In the genomic region with DNA sequence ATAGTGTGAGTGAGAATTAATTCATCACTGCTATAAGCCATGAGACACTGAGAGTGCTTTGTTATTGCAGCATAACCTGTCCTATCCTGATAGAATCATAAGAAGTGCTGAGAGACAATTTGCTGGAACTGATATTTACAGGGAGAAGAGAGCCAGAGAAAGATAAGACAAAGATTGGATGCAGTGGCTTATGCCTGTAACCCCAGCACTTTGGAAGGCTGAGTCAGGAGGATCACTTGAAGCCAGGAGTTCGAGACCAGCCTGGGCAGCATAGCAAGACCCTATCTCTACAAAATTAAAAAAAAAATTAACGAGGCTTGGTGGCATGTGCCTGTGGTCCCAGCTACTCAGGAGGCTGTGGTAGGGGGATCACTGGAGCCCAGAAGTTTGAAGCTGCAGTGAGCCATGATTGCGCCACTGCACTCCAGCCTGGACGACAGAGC, we compare ENCODE assay signal across 1 cellular context.
A peak's percentile ranks its signal among the peaks of the same experiment; 100 is the strongest.
TF ChIP-seq lines count a peak whose summit lies in the region.

No MANE protein-coding gene starts in this region.

TF ChIP-seq in GM12878, 131 proteins besides CTCF, POLR2A, EP300 and RAD21:
- no peak for TF ChIP-seq JUND (IDR thresholded peaks at IDR 0.05; ENCODE audit: low read depth, low read length)
- TF ChIP-seq, protein P1, sequence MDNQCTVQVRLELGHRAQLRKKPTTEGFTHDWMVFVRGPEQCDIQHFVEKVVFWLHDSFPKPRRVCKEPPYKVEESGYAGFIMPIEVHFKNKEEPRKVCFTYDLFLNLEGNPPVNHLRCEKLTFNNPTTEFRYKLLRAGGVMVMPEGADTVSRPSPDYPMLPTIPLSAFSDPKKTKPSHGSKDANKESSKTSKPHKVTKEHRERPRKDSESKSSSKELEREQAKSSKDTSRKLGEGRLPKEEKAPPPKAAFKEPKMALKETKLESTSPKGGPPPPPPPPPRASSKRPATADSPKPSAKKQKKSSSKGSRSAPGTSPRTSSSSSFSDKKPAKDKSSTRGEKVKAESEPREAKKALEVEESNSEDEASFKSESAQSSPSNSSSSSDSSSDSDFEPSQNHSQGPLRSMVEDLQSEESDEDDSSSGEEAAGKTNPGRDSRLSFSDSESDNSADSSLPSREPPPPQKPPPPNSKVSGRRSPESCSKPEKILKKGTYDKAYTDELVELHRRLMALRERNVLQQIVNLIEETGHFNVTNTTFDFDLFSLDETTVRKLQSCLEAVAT (IDR thresholded peaks at IDR 0.05), result 0 out of 2 replicates have a peak, but pooled peaks have one; percentile 3
- TF ChIP-seq, protein P2, sequence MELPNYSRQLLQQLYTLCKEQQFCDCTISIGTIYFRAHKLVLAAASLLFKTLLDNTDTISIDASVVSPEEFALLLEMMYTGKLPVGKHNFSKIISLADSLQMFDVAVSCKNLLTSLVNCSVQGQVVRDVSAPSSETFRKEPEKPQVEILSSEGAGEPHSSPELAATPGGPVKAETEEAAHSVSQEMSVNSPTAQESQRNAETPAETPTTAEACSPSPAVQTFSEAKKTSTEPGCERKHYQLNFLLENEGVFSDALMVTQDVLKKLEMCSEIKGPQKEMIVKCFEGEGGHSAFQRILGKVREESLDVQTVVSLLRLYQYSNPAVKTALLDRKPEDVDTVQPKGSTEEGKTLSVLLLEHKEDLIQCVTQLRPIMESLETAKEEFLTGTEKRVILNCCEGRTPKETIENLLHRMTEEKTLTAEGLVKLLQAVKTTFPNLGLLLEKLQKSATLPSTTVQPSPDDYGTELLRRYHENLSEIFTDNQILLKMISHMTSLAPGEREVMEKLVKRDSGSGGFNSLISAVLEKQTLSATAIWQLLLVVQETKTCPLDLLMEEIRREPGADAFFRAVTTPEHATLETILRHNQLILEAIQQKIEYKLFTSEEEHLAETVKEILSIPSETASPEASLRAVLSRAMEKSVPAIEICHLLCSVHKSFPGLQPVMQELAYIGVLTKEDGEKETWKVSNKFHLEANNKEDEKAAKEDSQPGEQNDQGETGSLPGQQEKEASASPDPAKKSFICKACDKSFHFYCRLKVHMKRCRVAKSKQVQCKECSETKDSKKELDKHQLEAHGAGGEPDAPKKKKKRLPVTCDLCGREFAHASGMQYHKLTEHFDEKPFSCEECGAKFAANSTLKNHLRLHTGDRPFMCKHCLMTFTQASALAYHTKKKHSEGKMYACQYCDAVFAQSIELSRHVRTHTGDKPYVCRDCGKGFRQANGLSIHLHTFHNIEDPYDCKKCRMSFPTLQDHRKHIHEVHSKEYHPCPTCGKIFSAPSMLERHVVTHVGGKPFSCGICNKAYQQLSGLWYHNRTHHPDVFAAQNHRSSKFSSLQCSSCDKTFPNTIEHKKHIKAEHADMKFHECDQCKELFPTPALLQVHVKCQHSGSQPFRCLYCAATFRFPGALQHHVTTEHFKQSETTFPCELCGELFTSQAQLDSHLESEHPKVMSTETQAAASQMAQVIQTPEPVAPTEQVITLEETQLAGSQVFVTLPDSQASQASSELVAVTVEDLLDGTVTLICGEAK (IDR thresholded peaks at IDR 0.05; ENCODE audit: borderline replicate concordance), result peak; percentile 33; the same call in 1 of the 2 replicates
- 0 out of 2 replicates have a peak, but pooled peaks have one; percentile 17 for TF ChIP-seq SMARCA5 (IDR thresholded peaks at IDR 0.05)
